Comparison of ENCODE assay signal across 8 cellular contexts in the genomic region with DNA sequence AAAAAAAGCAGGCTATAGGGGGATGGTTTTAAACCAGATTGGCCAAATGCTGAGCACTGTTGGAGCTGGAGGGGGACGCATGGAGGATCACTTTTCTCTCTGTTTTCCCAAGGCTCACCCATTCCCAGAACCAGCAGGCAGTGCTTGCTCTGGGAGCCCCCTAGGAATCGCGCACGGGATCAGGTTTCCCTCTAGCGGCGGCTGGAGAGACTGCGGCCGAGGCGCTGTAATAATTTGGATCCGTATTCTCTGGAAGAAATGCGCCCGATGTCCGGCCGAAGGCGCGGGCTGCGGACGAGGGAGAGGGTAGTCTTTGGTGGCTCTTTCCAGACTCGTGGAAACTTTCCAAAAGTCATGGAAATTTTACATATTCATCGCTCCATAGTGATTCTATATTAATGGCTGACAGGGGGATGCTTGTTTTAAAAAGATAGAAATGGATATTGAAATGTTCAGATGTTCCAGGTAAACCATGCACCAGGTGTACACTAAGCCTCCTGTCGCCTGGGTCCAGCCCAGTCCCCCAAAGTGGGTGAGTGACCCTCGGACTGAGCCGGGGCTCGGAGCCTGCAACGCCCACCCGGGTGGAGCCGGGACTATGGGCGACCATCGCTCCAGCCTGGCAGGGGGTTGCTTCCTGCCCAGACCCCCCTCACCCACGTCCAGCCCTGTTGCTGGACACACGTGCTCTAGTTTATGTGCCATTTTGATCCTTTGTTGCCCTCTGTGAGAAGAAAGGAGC.
A peak's percentile ranks its signal among the peaks of the same experiment; 100 is the strongest.
DNase-seq lines count a peak whose midpoint lies in the region; ATAC-seq and TF ChIP-seq lines count a peak whose summit lies in the region.

No MANE protein-coding gene starts in this region.

- no peaks in the 10 kb centered on the region for H3K36me3 ChIP-seq in Loucy (ENCODE audit: insufficient read depth, low read length)
- no peaks in the 10 kb centered on the region for H3K36me3 ChIP-seq in endodermal cell (ENCODE audit: control insufficient read depth, insufficient read depth, low read length)
- no peaks in the 10 kb centered on the region for H3K36me3 ChIP-seq in upper lobe of left lung

- H3K79me2 ChIP-seq in Loucy (ENCODE audit: insufficient read depth, low read length), result no peaks in the 10 kb centered on the region

- H3K36me3 Mint-ChIP-seq in endodermal cell (ENCODE audit: low read depth), result no peaks in the 10 kb centered on the region
- H3K36me3 Mint-ChIP-seq in mesothelial cell of epicardium, result no peaks in the 10 kb centered on the region

- no peaks in the 10 kb centered on the region for H3K9me2 ChIP-seq in Loucy (replicated peaks; ENCODE audit: low read depth, low read length)

- no peak overlapping the region for H3K9ac ChIP-seq in Loucy (ENCODE audit: low read depth, low read length, poor library complexity, severe bottlenecking)
- H3K9ac ChIP-seq in endodermal cell (ENCODE audit: extremely low read depth, low read length, poor library complexity, severe bottlenecking), result no peak overlapping the region

- H2AFZ ChIP-seq in Loucy (ENCODE audit: low read length), result 0 out of 2 replicates have a peak overlapping the region, but pooled peaks have one; percentile 37

- TF ChIP-seq POLR2A in upper lobe of left lung (IDR thresholded peaks at IDR 0.05), result no peak

- TF ChIP-seq CTCF in Loucy (conservative IDR thresholded peaks at IDR 0.05; ENCODE audit: low read length) (peak; percentile 90), endodermal cell (conservative IDR thresholded peaks at IDR 0.05) (peak; percentile 90), mesothelial cell of epicardium (IDR thresholded peaks at IDR 0.05; ENCODE audit: unreplicated experiment) (peak; percentile 85), upper lobe of left lung (IDR thresholded peaks at IDR 0.05) (peak in 5 of 6 experiments; percentile 53 to 74 (median 67))

- peak overlapping the region; percentile 37 for H3K4me3 Mint-ChIP-seq in endodermal cell
- H3K4me3 Mint-ChIP-seq in mesothelial cell of epicardium, result no peak overlapping the region

- no peaks in the 10 kb centered on the region for H3K4me1 ChIP-seq in Loucy (ENCODE audit: insufficient read depth, low read length, poor library complexity, severe bottlenecking)
- no peaks in the 10 kb centered on the region for H3K4me1 ChIP-seq in endodermal cell (ENCODE audit: control insufficient read depth, insufficient read depth, low read length)
- no peaks in the 10 kb centered on the region for H3K4me1 ChIP-seq in upper lobe of left lung

- H3K27me3 Mint-ChIP-seq in endodermal cell (ENCODE audit: insufficient read depth) (peaks cover 58% of the 10 kb centered on the region), mesothelial cell of epicardium (ENCODE audit: low read depth) (peaks cover 94% of the 10 kb centered on the region)

- no peaks in the 10 kb centered on the region for H3K9me3 Mint-ChIP-seq in endodermal cell
- no peaks in the 10 kb centered on the region for H3K9me3 Mint-ChIP-seq in mesothelial cell of epicardium

- no peaks in the 10 kb centered on the region for H3K9me3 ChIP-seq in Loucy (ENCODE audit: insufficient read depth, low read depth, low read length)
- no peaks in the 10 kb centered on the region for H3K9me3 ChIP-seq in endodermal cell (ENCODE audit: control insufficient read depth, low read length)
- no peaks in the 10 kb centered on the region for H3K9me3 ChIP-seq in upper lobe of left lung

- no peaks in the 10 kb centered on the region for H3F3A ChIP-seq in Loucy (ENCODE audit: low read depth)

- H3K27me3 ChIP-seq in Loucy (ENCODE audit: insufficient read depth, low read length, poor library complexity, severe bottlenecking) (no peaks in the 10 kb centered on the region), endodermal cell (ENCODE audit: control insufficient read depth, insufficient read depth, low read length, poor library complexity, severe bottlenecking) (peaks cover 53% of the 10 kb centered on the region), upper lobe of left lung (peaks cover 0 to 14% (median 3%) of the 10 kb centered on the region in 4 donors)

- no peak for TF ChIP-seq EP300 in upper lobe of left lung (IDR thresholded peaks at IDR 0.05)

- no peak overlapping the region for H3K4me3 ChIP-seq in Loucy (ENCODE audit: low read length, poor library complexity, severe bottlenecking)
- H3K4me3 ChIP-seq in endodermal cell (ENCODE audit: low read length), result no peak overlapping the region
- H3K4me3 ChIP-seq in upper lobe of left lung, result no peak overlapping the region

- peak; percentile 98 for ATAC-seq in SK-N-SH treated with all-trans-retinoic acid at 6 μM for 48 hours
- peak; percentile 68 to 80 for ATAC-seq in upper lobe of left lung (ENCODE audit: low FRiP score in 2 of 2)
- ATAC-seq in HG02938 (IDR thresholded peaks at IDR 0.05; ENCODE audit: unreplicated experiment), result no peak

- H4K20me1 ChIP-seq in Loucy (ENCODE audit: insufficient read depth, low read length, poor library complexity, severe bottlenecking), result no peaks in the 10 kb centered on the region

- DNase-seq in activated effector memory CD4-positive, alpha-beta T cell treated with anti-CD3 and anti-CD28 coated beads, Interleukin-2, amount 50 U/mL, for 16 hours, result peak; percentile 69
- DNase-seq in activated effector memory CD4-positive, alpha-beta T cell treated with Interleukin-2 at 50 U/mL for 16 hours, result no peak
- DNase-seq in endodermal cell (peak; percentile 94), mesothelial cell of epicardium (ENCODE audit: low spot score in 2 of 2, unreplicated experiment in 2 of 2) (peak in 1 of 2 experiments; percentile 84), upper lobe of left lung (peak; percentile 36 to 73)

- no peak overlapping the region for H3K27ac Mint-ChIP-seq in endodermal cell
- no peak overlapping the region for H3K27ac Mint-ChIP-seq in mesothelial cell of epicardium

- 6 to 11% methylated on average over 21 to 31 of the region's 31 CpGs for WGBS in endodermal cell (ENCODE audit: insufficient coverage in 1 of 2, insufficient read length in 1 of 2), 2 experiments
- 6 to 16% methylated on average over 22 to 31 of the region's 31 CpGs for WGBS in upper lobe of left lung, 2 donors

- no peak overlapping the region for H3K27ac ChIP-seq in endodermal cell (ENCODE audit: low read depth, low read length)
- no peak overlapping the region for H3K27ac ChIP-seq in upper lobe of left lung

- peak overlapping the region; percentile 35 for H3K4me2 ChIP-seq in Loucy (ENCODE audit: low read depth, low read length, poor library complexity, severe bottlenecking)

- H3K4me1 Mint-ChIP-seq in endodermal cell (peaks cover 10% of the 10 kb centered on the region), mesothelial cell of epicardium (peaks cover 2% of the 10 kb centered on the region)

TF ChIP-seq in SK-N-SH treated with all-trans-retinoic acid at 6 μM for 48 hours, 23 proteins besides CTCF, POLR2A, EP300 and RAD21:
- TF ChIP-seq TOX (CRISPR knock-in tag; IDR thresholded peaks at IDR 0.05; ENCODE audit: borderline replicate concordance) (no peak), ZFP3 (CRISPR knock-in tag; IDR thresholded peaks at IDR 0.05) (no peak), ARNTL (CRISPR knock-in tag; IDR thresholded peaks at IDR 0.05; ENCODE audit: borderline replicate concordance, low read depth) (no peak), GLIS3 (CRISPR knock-in tag; IDR thresholded peaks at IDR 0.05) (no peak)
TF ChIP-seq in SK-N-SH treated with all-trans-retinoic acid at 6 μM for 48 hours: peak in this region for 0.
